Comparison of ENCODE assay signal across 15 cellular contexts in genomic region chr13:21048901-21049655, GRCh38. TPM values are rescaled to one million over a fixed set of nuclear protein-coding genes. Genes with fewer than 3 reads are reported as not detected.
DNase-seq lines count a peak whose midpoint lies in the region; ATAC-seq and TF ChIP-seq lines count a peak whose summit lies in the region.
"Had no signal": no experiment of that assay in that cellular context is flagged by ENCODE, and none has a peak within 500 bp of the region (broad histone marks: within the 10 kb centered on the region; RNA-seq: fewer than 3 reads in every experiment).

No MANE protein-coding gene starts in this region.

- H3K9me2 ChIP-seq in SK-N-SH: no peaks in the 10 kb centered on the region

- no peak overlapping the region for H3K9ac ChIP-seq in SK-N-SH

- H3K27me3 ChIP-seq in SK-N-SH (ENCODE audit: insufficient read depth) (no peaks in the 10 kb centered on the region), thyroid gland (no peaks in the 10 kb centered on the region)
- H3K27me3 ChIP-seq in CD4-positive, alpha-beta T cell (ENCODE audit: control insufficient read depth, insufficient read depth, low read length): no peaks in the 10 kb centered on the region

- intact Hi-C loops in thyroid gland (cut with DNase I): no loop called here
- intact Hi-C loops in CD4-positive, alpha-beta T cell (cut with DNase I, micrococcal nuclease): no loop called here

- ATAC-seq in SK-N-SH treated with all-trans-retinoic acid at 6 μM for 48 hours: peak; percentile 6; the same call in 2 of the 3 replicates
- no peak for ATAC-seq in CD4-positive, alpha-beta T cell (ENCODE audit: poor library complexity)

- peaks cover 100% of the 10 kb centered on the region for H3K79me2 ChIP-seq in SK-N-SH (ENCODE audit: insufficient read depth)

- POLR2A ChIA-PET in SK-N-SH (lab: Yijun Ruan, JAX): interaction anchor here (0.7 kb wide), 1 partner anchor 128 kb away, joined by 3 read pairs; no protein-coding TSS in a partner anchor
- POLR2A ChIA-PET in CD4-positive, alpha-beta T cell (lab: Charles Lee): no interaction called here

- H3K4me1 Mint-ChIP-seq in chondrocyte (ENCODE audit: low read depth): peaks cover 71% of the 10 kb centered on the region
- H3K4me1 Mint-ChIP-seq in CD4-positive, alpha-beta T cell (ENCODE audit: low read depth): peaks cover 8% of the 10 kb centered on the region

- H3K27ac Mint-ChIP-seq in chondrocyte (ENCODE audit: unreplicated experiment): peak overlapping the region; percentile 57
- H3K27ac Mint-ChIP-seq in CD4-positive, alpha-beta T cell: no peak overlapping the region

- TF ChIP-seq RAD21 in SK-N-SH (IDR thresholded peaks at IDR 0.05; ENCODE audit: low read length): no peak

- no peaks in the 10 kb centered on the region for H3K27me3 Mint-ChIP-seq in chondrocyte (ENCODE audit: low read depth)
- H3K27me3 Mint-ChIP-seq in CD4-positive, alpha-beta T cell: no peaks in the 10 kb centered on the region

- H3K27ac ChIP-seq in SK-N-SH (ENCODE audit: low read depth in 2 of 2, low read length in 1 of 2): no peak overlapping the region
- H3K27ac ChIP-seq in thyroid gland: peak overlapping the region; percentile 76 to 82 (median 79)
- no peak overlapping the region for H3K27ac ChIP-seq in CD4-positive, alpha-beta T cell (ENCODE audit: low read depth, low read length)
- H3K27ac ChIP-seq: 22Rv1 had no signal

- peaks cover 98% of the 10 kb centered on the region for H4K20me1 ChIP-seq in SK-N-SH (ENCODE audit: insufficient read depth)

- H3K36me3 Mint-ChIP-seq in chondrocyte (ENCODE audit: low read depth): peaks cover 11% of the 10 kb centered on the region
- H3K36me3 Mint-ChIP-seq in CD4-positive, alpha-beta T cell (ENCODE audit: low read depth): no peaks in the 10 kb centered on the region

- H3K9me3 ChIP-seq in SK-N-SH: no peaks in the 10 kb centered on the region
- no peaks in the 10 kb centered on the region for H3K9me3 ChIP-seq in thyroid gland
- no peaks in the 10 kb centered on the region for H3K9me3 ChIP-seq in CD4-positive, alpha-beta T cell (ENCODE audit: control insufficient read depth, low read length)
- H3K9me3 ChIP-seq: HAP-1 had no signal

- H2AFZ ChIP-seq in SK-N-SH (ENCODE audit: low read depth): no peak overlapping the region

- no peak overlapping the region for H3K4me2 ChIP-seq in SK-N-SH

- DNase-seq in SK-N-SH: no peak
- no peak for DNase-seq in chondrocyte (ENCODE audit: low spot score)
- peak; percentile 84 for DNase-seq in left kidney (ENCODE audit: low read depth, low spot score)
- DNase-seq in thyroid gland: peak; percentile 94 to 95
- DNase-seq in RKO (ENCODE audit: low spot score): no peak
- no peak for DNase-seq in OCI-M2 (lab: John Stamatoyannopoulos, UW; ENCODE audit: unreplicated experiment)
- no peak for DNase-seq in CD4-positive, alpha-beta T cell
- DNase-seq: NCI-H1417, NCI-H1930, NCI-H2171, NCI-H774, SIG-M5 had no signal

- H3K4me1 ChIP-seq in SK-N-SH (ENCODE audit: control insufficient read depth in 1 of 2, insufficient read depth in 2 of 2, low read depth in 1 of 2, low read length in 1 of 2) (peaks cover 0 to 11% of the 10 kb centered on the region in 2 experiments; a peak in 1 of 4 replicates), thyroid gland (peaks cover 72 to 87% of the 10 kb centered on the region in 2 donors)
- H3K4me1 ChIP-seq: HAP-1 had no signal

- CTCF ChIA-PET in SK-N-SH (lab: Yijun Ruan, JAX): interaction anchor here (0.7 kb wide), 1 partner anchor 1791 kb away, joined by 3 read pairs; no protein-coding TSS in a partner anchor
- CTCF ChIA-PET in CD4-positive, alpha-beta T cell (lab: Charles Lee): no interaction called here

- WGBS in SK-N-SH (ENCODE audit: low lambda C conversion rate): 56% methylated on average over 4 of the region's 6 CpGs
- WGBS in thyroid gland, 2 donors: 37 to 44% methylated on average over 6 of the region's 6 CpGs

- TF ChIP-seq CTCF in SK-N-SH (IDR thresholded peaks at IDR 0.05): no peak
- no peak for TF ChIP-seq CTCF in chondrocyte (IDR thresholded peaks at IDR 0.05)
- no peak for TF ChIP-seq CTCF in thyroid gland (IDR thresholded peaks at IDR 0.05)
- TF ChIP-seq CTCF in CD4-positive, alpha-beta T cell (IDR thresholded peaks at IDR 0.05): no peak

- peaks cover 3% of the 10 kb centered on the region for H3F3A ChIP-seq in SK-N-SH (replicated peaks; ENCODE audit: insufficient read depth)

- H3K4me3 ChIP-seq in SK-N-SH (ENCODE audit: low read depth in 2 of 2, low read length in 1 of 2) (no peak overlapping the region), thyroid gland (replicated peaks in 1 of 3) (no peak overlapping the region)
- H3K4me3 ChIP-seq: HAP-1 had no signal

- peak in 1 of 2 donors; percentile 79 for TF ChIP-seq POLR2A in thyroid gland (IDR thresholded peaks at IDR 0.05)

- H3K9me3 Mint-ChIP-seq in chondrocyte (ENCODE audit: low read depth): no peaks in the 10 kb centered on the region
- H3K9me3 Mint-ChIP-seq in CD4-positive, alpha-beta T cell: no peaks in the 10 kb centered on the region

- no peak for TF ChIP-seq EP300 in SK-N-SH (IDR thresholded peaks at IDR 0.05; ENCODE audit: borderline replicate concordance in 1 of 2, low read depth in 1 of 2, low read length in 1 of 2)

- H3K4me3 Mint-ChIP-seq in chondrocyte (ENCODE audit: unreplicated experiment): no peak overlapping the region
- no peak overlapping the region for H3K4me3 Mint-ChIP-seq in CD4-positive, alpha-beta T cell

- peaks cover 6 to 27% of the 10 kb centered on the region in 2 experiments for H3K36me3 ChIP-seq in SK-N-SH (replicated peaks in 1 of 2; ENCODE audit: control insufficient read depth in 1 of 2, insufficient read depth in 2 of 2, low read length in 1 of 2)
- H3K36me3 ChIP-seq in thyroid gland: no peaks in the 10 kb centered on the region

TF ChIP-seq in SK-N-SH treated with all-trans-retinoic acid at 6 μM for 48 hours, 23 proteins besides CTCF, POLR2A, EP300 and RAD21 (continues in another document):
- no peak for TF ChIP-seq OSR1 (CRISPR knock-in tag; IDR thresholded peaks at IDR 0.05)
- no peak for TF ChIP-seq ZNF70 (CRISPR knock-in tag; IDR thresholded peaks at IDR 0.05)
- no peak for TF ChIP-seq ZNF8 (CRISPR knock-in tag; IDR thresholded peaks at IDR 0.05)
- TF ChIP-seq ISL1 (CRISPR knock-in tag; IDR thresholded peaks at IDR 0.05): no peak
- TF ChIP-seq SNAI2 (CRISPR knock-in tag; IDR thresholded peaks at IDR 0.05): no peak
- no peak for TF ChIP-seq POU6F1 (CRISPR knock-in tag; IDR thresholded peaks at IDR 0.05; ENCODE audit: borderline replicate concordance, low read depth)
- TF ChIP-seq CSDC2 (CRISPR knock-in tag; IDR thresholded peaks at IDR 0.05): no peak
- no peak for TF ChIP-seq ZC3H10 (CRISPR knock-in tag; IDR thresholded peaks at IDR 0.05)

TF ChIP-seq in SK-N-SH, 30 proteins besides CTCF, POLR2A, EP300 and RAD21:
- TF ChIP-seq GATA2 (CRISPR knock-in tag; IDR thresholded peaks at IDR 0.05): no peak
- TF ChIP-seq RXRA (IDR thresholded peaks at IDR 0.05; ENCODE audit: borderline replicate concordance, low read depth): no peak
- TF ChIP-seq, protein P1, sequence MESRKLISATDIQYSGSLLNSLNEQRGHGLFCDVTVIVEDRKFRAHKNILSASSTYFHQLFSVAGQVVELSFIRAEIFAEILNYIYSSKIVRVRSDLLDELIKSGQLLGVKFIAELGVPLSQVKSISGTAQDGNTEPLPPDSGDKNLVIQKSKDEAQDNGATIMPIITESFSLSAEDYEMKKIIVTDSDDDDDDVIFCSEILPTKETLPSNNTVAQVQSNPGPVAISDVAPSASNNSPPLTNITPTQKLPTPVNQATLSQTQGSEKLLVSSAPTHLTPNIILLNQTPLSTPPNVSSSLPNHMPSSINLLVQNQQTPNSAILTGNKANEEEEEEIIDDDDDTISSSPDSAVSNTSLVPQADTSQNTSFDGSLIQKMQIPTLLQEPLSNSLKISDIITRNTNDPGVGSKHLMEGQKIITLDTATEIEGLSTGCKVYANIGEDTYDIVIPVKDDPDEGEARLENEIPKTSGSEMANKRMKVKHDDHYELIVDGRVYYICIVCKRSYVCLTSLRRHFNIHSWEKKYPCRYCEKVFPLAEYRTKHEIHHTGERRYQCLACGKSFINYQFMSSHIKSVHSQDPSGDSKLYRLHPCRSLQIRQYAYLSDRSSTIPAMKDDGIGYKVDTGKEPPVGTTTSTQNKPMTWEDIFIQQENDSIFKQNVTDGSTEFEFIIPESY (IDR thresholded peaks at IDR 0.05; ENCODE audit: borderline replicate concordance, low read depth): no peak
- no peak for TF ChIP-seq RFX5 (IDR thresholded peaks at IDR 0.05; ENCODE audit: low read length)
- no peak for TF ChIP-seq FOSL2 (IDR thresholded peaks at IDR 0.05; ENCODE audit: borderline replicate concordance, low read depth)
- TF ChIP-seq SIN3A (IDR thresholded peaks at IDR 0.05; ENCODE audit: borderline replicate concordance, low read depth, low read length): no peak
- TF ChIP-seq GABPA (IDR thresholded peaks at IDR 0.05; ENCODE audit: low read depth): no peak
- TF ChIP-seq, protein P2, sequence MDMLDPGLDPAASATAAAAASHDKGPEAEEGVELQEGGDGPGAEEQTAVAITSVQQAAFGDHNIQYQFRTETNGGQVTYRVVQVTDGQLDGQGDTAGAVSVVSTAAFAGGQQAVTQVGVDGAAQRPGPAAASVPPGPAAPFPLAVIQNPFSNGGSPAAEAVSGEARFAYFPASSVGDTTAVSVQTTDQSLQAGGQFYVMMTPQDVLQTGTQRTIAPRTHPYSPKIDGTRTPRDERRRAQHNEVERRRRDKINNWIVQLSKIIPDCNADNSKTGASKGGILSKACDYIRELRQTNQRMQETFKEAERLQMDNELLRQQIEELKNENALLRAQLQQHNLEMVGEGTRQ (IDR thresholded peaks at IDR 0.05; ENCODE audit: borderline replicate concordance, low read depth, low read length): no peak
- TF ChIP-seq CHD2 (IDR thresholded peaks at IDR 0.05; ENCODE audit: low read length, partially characterized antibody): no peak
- no peak for TF ChIP-seq NRF1 (IDR thresholded peaks at IDR 0.05; ENCODE audit: low read depth, low read length)
- no peak for TF ChIP-seq FOXJ3 (CRISPR knock-in tag; IDR thresholded peaks at IDR 0.05)
- TF ChIP-seq MXI1 (IDR thresholded peaks at IDR 0.05; ENCODE audit: low read depth, low read length): no peak
- TF ChIP-seq YY1 (IDR thresholded peaks at IDR 0.05; ENCODE audit: low read depth): no peak
TF ChIP-seq in SK-N-SH: peak in this region for 0.

RNA-seq across cellular contexts. Expression of gene LATS2, which starts 12.3 kb away (rescaled TPM):
- 19.6 and 19.7 TPM in 2 replicates for polyA plus RNA-seq in SK-N-SH (2012; rRNA removed)
- polyA plus RNA-seq in SK-N-SH (2012; cell fraction: cytosol; rRNA removed): 23.5 and 24.6 TPM in 2 replicates
- 39.0 and 45.8 TPM in 2 replicates for polyA plus RNA-seq in SK-N-SH (2012; cell fraction: nucleus; rRNA removed)
- 58.1 to 104 TPM (median 100 TPM) in 3 replicates for total RNA-seq in chondrocyte
- total RNA-seq in thyroid gland: 10 to 100 TPM; 33.0 to 69.6 (median 37.5) TPM
- total RNA-seq in CD4-positive, alpha-beta T cell: 1 to 10 TPM; 6.2 to 6.5 TPM

Comparison
In these comparisons a context has a peak if more than half of its experiments do, and no peak if none do; other contexts are left out.
1. DNase-seq: peak in left kidney (single experiment) and thyroid gland (2 of 2); none in SK-N-SH (single experiment), chondrocyte (single experiment), RKO (single experiment), OCI-M2 (single experiment) and CD4-positive, alpha-beta T cell (0 of 10).
2. H3K27ac ChIP-seq: peak in thyroid gland (3 of 3); none in SK-N-SH (0 of 2) and CD4-positive, alpha-beta T cell (single experiment).